In genomic region chr17:7404737-7405412, GRCh38 we compare ENCODE assay signal across 8 cellular contexts. TPM values are rescaled to one million over a fixed set of nuclear protein-coding genes. Genes with fewer than 3 reads are reported as not detected.
DNase-seq lines count a peak whose midpoint lies in the region; ATAC-seq and TF ChIP-seq lines count a peak whose summit lies in the region.

No MANE protein-coding gene starts in this region.

- TF ChIP-seq EP300 in SK-N-SH (IDR thresholded peaks at IDR 0.05; ENCODE audit: borderline replicate concordance in 1 of 2, low read depth in 1 of 2, low read length in 1 of 2): 0 out of 4 replicates have a peak, but pooled peaks of 1 of the 2 experiments have one; percentile 0

- WGBS in SK-N-SH (ENCODE audit: low lambda C conversion rate): 1% methylated on average over 34 of the region's 68 CpGs

- H3K4me2 ChIP-seq in SK-N-SH: peak overlapping the region; percentile 100

- H3K4me3 ChIP-seq in SK-N-SH (ENCODE audit: low read depth in 2 of 2, low read length in 1 of 2) (peak overlapping the region; percentile 78 to 91), cardiac fibroblast (replicated peaks in 1 of 2; ENCODE audit: low read depth in 2 of 2, low read length in 2 of 2) (peak overlapping the region; percentile 67 to 75)

- no peak for TF ChIP-seq CTCF in SK-N-SH (IDR thresholded peaks at IDR 0.05)
- TF ChIP-seq CTCF in cardiac fibroblast (IDR thresholded peaks at IDR 0.05; ENCODE audit: low read depth, low read length): no peak

- H3K9me3 ChIP-seq in ES-I3 (ENCODE audit: control insufficient read depth, insufficient read depth, low read length) (no peaks in the 10 kb centered on the region), SK-N-SH (no peaks in the 10 kb centered on the region)

- H3K9ac ChIP-seq in ES-I3 (ENCODE audit: low read depth, low read length): peak overlapping the region; percentile 77
- H3K9ac ChIP-seq in SK-N-SH: peak overlapping the region; percentile 94

- TF ChIP-seq RAD21 in SK-N-SH (IDR thresholded peaks at IDR 0.05; ENCODE audit: low read length): no peak

- H4K20me1 ChIP-seq in SK-N-SH (ENCODE audit: insufficient read depth): peaks cover 11% of the 10 kb centered on the region; the same call in 1 of the 2 replicates

- POLR2A ChIA-PET in SK-N-SH (lab: Yijun Ruan, JAX): interaction anchor here (0.7 to 1.5 kb wide), 9 partner anchors 11 to 228 kb away, joined by 3 to 13 read pairs (median 4); partner anchors contain the start of genes FGF11, MPDU1, NEURL4 and PLSCR3

- no peaks in the 10 kb centered on the region for H3K27me3 ChIP-seq in SK-N-SH (ENCODE audit: insufficient read depth)

- ATAC-seq in HG02798 (IDR thresholded peaks at IDR 0.05; ENCODE audit: poor library complexity, unreplicated experiment) (peak; percentile 13), left lobe of liver (peak; percentile 20)

- CTCF ChIA-PET in SK-N-SH (lab: Yijun Ruan, JAX): interaction anchor here (0.6 to 4.9 kb wide), 6 partner anchors 10 to 263 kb away, joined by 3 to 28 read pairs (median 4); partner anchors contain the start of gene TMEM95

- no peaks in the 10 kb centered on the region for H3K9me2 ChIP-seq in SK-N-SH

- peaks cover 49% of the 10 kb centered on the region for H3K79me2 ChIP-seq in SK-N-SH (ENCODE audit: insufficient read depth)

- peaks cover 14% of the 10 kb centered on the region for H3K4me1 ChIP-seq in ES-I3 (ENCODE audit: insufficient read depth, low read length)
- H3K4me1 ChIP-seq in SK-N-SH (ENCODE audit: control insufficient read depth in 1 of 2, insufficient read depth in 2 of 2, low read depth in 1 of 2, low read length in 1 of 2): peaks cover 5 to 21% of the 10 kb centered on the region in 2 experiments; a peak in 2 of 4 replicates

- peak overlapping the region; percentile 76 to 88 for H3K27ac ChIP-seq in SK-N-SH (ENCODE audit: low read depth in 2 of 2, low read length in 1 of 2)

- H2AFZ ChIP-seq in SK-N-SH (ENCODE audit: low read depth): peak overlapping the region; percentile 66

- peaks cover 16% of the 10 kb centered on the region for H3F3A ChIP-seq in SK-N-SH (replicated peaks; ENCODE audit: insufficient read depth)

- no peaks in the 10 kb centered on the region; the same call in 1 of the 2 replicates for H3K36me3 ChIP-seq in ES-I3 (ENCODE audit: insufficient read depth, low read length)
- peaks cover 13 to 18% of the 10 kb centered on the region in 2 experiments for H3K36me3 ChIP-seq in SK-N-SH (replicated peaks in 1 of 2; ENCODE audit: control insufficient read depth in 1 of 2, insufficient read depth in 2 of 2, low read length in 1 of 2)

- DNase-seq in SK-N-SH (peak; percentile 89), cardiac fibroblast (ENCODE audit: low read depth in 2 of 2) (peak in 1 of 2 donors; percentile 26), left lobe of liver (ENCODE audit: low spot score) (peak; percentile 68), kidney tubule cell (ENCODE audit: low spot score) (no peak), NK-92 (lab: John Stamatoyannopoulos, UW; ENCODE audit: unreplicated experiment) (no peak)
- peak; percentile 57 for DNase-seq in stimulated activated CD8-positive, alpha-beta memory T cell treated with anti-CD3 and anti-CD28 coated beads, Interleukin-4, amount 100 ng/mL, for 24 hours (ENCODE audit: low read depth)

TF ChIP-seq in SK-N-SH, 30 proteins besides CTCF, POLR2A, EP300 and RAD21:
- peak; percentile 29; the same call in 1 of the 2 replicates for TF ChIP-seq NRF1 (IDR thresholded peaks at IDR 0.05; ENCODE audit: low read depth, low read length)
- TF ChIP-seq TAF1 (IDR thresholded peaks at IDR 0.05; ENCODE audit: borderline replicate concordance, low read depth, low read length): 0 out of 2 replicates have a peak, but pooled peaks have one; percentile 64
- 0 out of 2 replicates have a peak, but pooled peaks have one; percentile 13 for TF ChIP-seq SIN3A (IDR thresholded peaks at IDR 0.05; ENCODE audit: borderline replicate concordance, low read depth, low read length)
- TF ChIP-seq NFIC (IDR thresholded peaks at IDR 0.05; ENCODE audit: borderline replicate concordance): no peak

RNA-seq across cellular contexts. Expression of gene TMEM256, which starts 1.0 kb away (rescaled TPM):
- polyA plus RNA-seq in SK-N-SH (2012; rRNA removed): 114 and 213 TPM in 2 replicates
- polyA plus RNA-seq in SK-N-SH (2012; cell fraction: cytosol; rRNA removed): 112 and 115 TPM in 2 replicates
- 63.1 and 74.0 TPM in 2 replicates for polyA plus RNA-seq in SK-N-SH (2012; cell fraction: nucleus; rRNA removed)
- total RNA-seq in left lobe of liver: 80.1 TPM

RNA-seq across cellular contexts. Expression of gene NLGN2, which starts 2.8 kb away (rescaled TPM):
- 16.8 and 29.9 TPM in 2 replicates for polyA plus RNA-seq in SK-N-SH (2012; rRNA removed)
- 12.6 and 20.1 TPM in 2 replicates for polyA plus RNA-seq in SK-N-SH (2012; cell fraction: cytosol; rRNA removed)
- polyA plus RNA-seq in SK-N-SH (2012; cell fraction: nucleus; rRNA removed): 143 and 167 TPM in 2 replicates
- total RNA-seq in left lobe of liver: 3.9 TPM

RNA-seq across cellular contexts. Expression of gene PLSCR3, which starts 10.6 kb away (rescaled TPM):
- 72.0 and 95.0 TPM in 2 replicates for polyA plus RNA-seq in SK-N-SH (2012; rRNA removed)
- 44.4 and 71.7 TPM in 2 replicates for polyA plus RNA-seq in SK-N-SH (2012; cell fraction: cytosol; rRNA removed)
- polyA plus RNA-seq in SK-N-SH (2012; cell fraction: nucleus; rRNA removed): 149 and 189 TPM in 2 replicates
- 7.0 TPM for total RNA-seq in left lobe of liver

RNA-seq across cellular contexts. Expression of gene SPEM1, which starts 15.2 kb away (rescaled TPM):
- not detected in 2 replicates for polyA plus RNA-seq in SK-N-SH (2012; rRNA removed)
- not detected in 2 replicates for polyA plus RNA-seq in SK-N-SH (2012; cell fraction: cytosol; rRNA removed)
- not detected in 2 replicates for polyA plus RNA-seq in SK-N-SH (2012; cell fraction: nucleus; rRNA removed)
- not detected for total RNA-seq in left lobe of liver

RNA-seq across cellular contexts. Expression of gene SPEM2, which starts 20.5 kb away (rescaled TPM):
- polyA plus RNA-seq in SK-N-SH (2012; rRNA removed): not detected in 2 replicates
- polyA plus RNA-seq in SK-N-SH (2012; cell fraction: cytosol; rRNA removed): not detected in 2 replicates
- 0.09 and 0.11 TPM in 2 replicates for polyA plus RNA-seq in SK-N-SH (2012; cell fraction: nucleus; rRNA removed)
- total RNA-seq in left lobe of liver: not detected

Comparison
In these comparisons a context has a peak if more than half of its experiments do, and no peak if none do; other contexts are left out.
1. DNase-seq: peak in SK-N-SH (single experiment), left lobe of liver (single experiment) and stimulated activated CD8-positive, alpha-beta memory T cell treated with anti-CD3 and anti-CD28 coated beads, Interleukin-4, amount 100 ng/mL, for 24 hours (single experiment); none in kidney tubule cell (single experiment) and NK-92 (single experiment).